In genomic region chr1:22861764-22862440, GRCh38 we compare ENCODE assay signal across 9 cellular contexts.
DNase-seq lines count a peak whose midpoint lies in the region; ATAC-seq and TF ChIP-seq lines count a peak whose summit lies in the region.
"Had no signal": no experiment of that assay in that cellular context is flagged by ENCODE, and none has a peak within 500 bp of the region (broad histone marks: within the 10 kb centered on the region; RNA-seq: fewer than 3 reads in every experiment).

No MANE protein-coding gene starts in this region.

- TF ChIP-seq CTCF in Calu3 (IDR thresholded peaks at IDR 0.05; ENCODE audit: unreplicated experiment) (peak; percentile 66), HFFc6 (IDR thresholded peaks at IDR 0.05) (peak; percentile 99), VCaP (conservative IDR thresholded peaks at IDR 0.05) (peak; percentile 70)

- intact Hi-C loops in Calu3 (cut with micrococcal nuclease; ENCODE audit: unreplicated experiment): no loop called here

- peak; percentile 66 for DNase-seq in Calu3
- DNase-seq in HFFc6: peak; percentile 57
- DNase-seq in hepatic stellate cell (ENCODE audit: low spot score): peak; percentile 63
- DNase-seq in superior temporal gyrus (ENCODE audit: extremely low spot score): peak; percentile 71
- no peak for DNase-seq in G401 (ENCODE audit: low spot score)
- DNase-seq in activated CD8-positive, alpha-beta memory T cell treated with anti-CD3 and anti-CD28 coated beads, Interleukin-2, amount 50 U/mL, for 48 hours: no peak

- no TSS peak for BruUV-seq in Calu3 (replicated peaks; lab: Mats Ljungman, UMichigan)

- H3K4me1 Mint-ChIP-seq in Calu3 (ENCODE audit: low read depth, unreplicated experiment) (no peaks in the 10 kb centered on the region), HFFc6 (ENCODE audit: low read depth) (peaks cover 27% of the 10 kb centered on the region)

- no peaks in the 10 kb centered on the region for H3K27me3 Mint-ChIP-seq in Calu3 (ENCODE audit: unreplicated experiment)
- H3K27me3 Mint-ChIP-seq in HFFc6 (ENCODE audit: insufficient read depth): peaks cover 9% of the 10 kb centered on the region

- H3K36me3 Mint-ChIP-seq in Calu3 (ENCODE audit: insufficient read depth, unreplicated experiment) (no peaks in the 10 kb centered on the region), HFFc6 (ENCODE audit: low read depth) (peaks cover 18% of the 10 kb centered on the region)

- H3K27ac Mint-ChIP-seq in Calu3 (ENCODE audit: unreplicated experiment) (no peak overlapping the region), HFFc6 (peak overlapping the region; percentile 80)

- H3K27ac ChIP-seq in VCaP: no peak overlapping the region
- H3K27ac ChIP-seq: SJSA1 had no signal

- H3K9me3 Mint-ChIP-seq in Calu3 (ENCODE audit: low read depth, unreplicated experiment): no peaks in the 10 kb centered on the region
- H3K9me3 Mint-ChIP-seq in HFFc6: no peaks in the 10 kb centered on the region

- ATAC-seq in HG02763 (IDR thresholded peaks at IDR 0.05; ENCODE audit: unreplicated experiment): no peak

- H3K4me3 Mint-ChIP-seq in Calu3 (ENCODE audit: low read depth, unreplicated experiment): no peak overlapping the region
- H3K4me3 Mint-ChIP-seq in HFFc6: peak overlapping the region; percentile 29; the same call in 1 of the 2 replicates

- in situ Hi-C loops in G401 (cut with HindIII; ENCODE audit: low sequenced_read_pairs): no loop called here

- CTCF ChIA-PET in Calu3 (lab: Charles Lee): interaction anchor here (0.5 to 2.0 kb wide), 12 partner anchors 11 to 472 kb away, joined by 3 to 28 read pairs (median 4); no protein-coding TSS in a partner anchor

Comparison
In these comparisons a context has a peak if more than half of its experiments do, and no peak if none do; other contexts are left out.
1. DNase-seq: peak in Calu3 (single experiment), HFFc6 (single experiment), hepatic stellate cell (single experiment) and superior temporal gyrus (single experiment); none in G401 (single experiment) and activated CD8-positive, alpha-beta memory T cell treated with anti-CD3 and anti-CD28 coated beads, Interleukin-2, amount 50 U/mL, for 48 hours (single experiment).
2. Peak in every context shown above with its lines, with median percentiles within 50 percentile points of each other: CTCF ChIP-seq.